Comparison of ENCODE assay signal across 23 cellular contexts in genomic region chr4:42172391-42172790, GRCh38. TPM values are rescaled to one million over a fixed set of nuclear protein-coding genes. Genes with fewer than 3 reads are reported as not detected.
A peak's percentile ranks its signal among the peaks of the same experiment; 100 is the strongest.
DNase-seq lines count a peak whose midpoint lies in the region; ATAC-seq, FAIRE-seq and TF ChIP-seq lines count a peak whose summit lies in the region.
"Had no signal": no experiment of that assay in that cellular context is flagged by ENCODE, and none has a peak within 500 bp of the region (broad histone marks: within the 10 kb centered on the region; RNA-seq: fewer than 3 reads in every experiment).

No MANE protein-coding gene starts in this region.

- H3K79me2 ChIP-seq in GM23338 (replicated peaks; ENCODE audit: insufficient read depth): no peaks in the 10 kb centered on the region
- no peaks in the 10 kb centered on the region for H3K79me2 ChIP-seq in H1 (ENCODE audit: control insufficient read depth in 1 of 2, insufficient read depth in 2 of 2, low read length in 2 of 2)

- H2BK20ac ChIP-seq in H1 (ENCODE audit: low read length): peak overlapping the region; percentile 6; the same call in 1 of the 2 replicates

- peaks cover 0 to 4% of the 10 kb centered on the region in 2 experiments; a peak in 1 of 4 replicates for H3K9me3 ChIP-seq in H1 (ENCODE audit: insufficient read depth in 2 of 2, low read depth in 1 of 2, low read length in 1 of 2)
- H3K9me3 ChIP-seq: Caco-2 had no signal

- H3K4me1 ChIP-seq in GM23338 (ENCODE audit: insufficient read depth): peaks cover 13% of the 10 kb centered on the region
- H3K4me1 ChIP-seq in H1 (replicated peaks in 1 of 4; ENCODE audit: control insufficient read depth in 3 of 4, insufficient read depth in 4 of 4, low read length in 3 of 4): peaks cover 0 to 3% (median under 1%) of the 10 kb centered on the region in 4 experiments; a peak in 3 of 7 replicates
- H3K4me1 ChIP-seq: Caco-2 had no signal

- H3K9ac ChIP-seq in H1 (replicated peaks in 1 of 4; ENCODE audit: extremely low read depth in 1 of 4, low read depth in 3 of 4, low read length in 3 of 4): no peak overlapping the region
- H3K9ac ChIP-seq: BLaER1 had no signal

- no peaks in the 10 kb centered on the region for H3K23me2 ChIP-seq in H1 (ENCODE audit: low read depth, low read length)

- TF ChIP-seq EP300 in H1 (IDR thresholded peaks at IDR 0.05; ENCODE audit: borderline replicate concordance in 1 of 2, low read depth in 2 of 2, low read length in 2 of 2): no peak

- no peak overlapping the region for H3K14ac ChIP-seq in H1 (ENCODE audit: insufficient read length)

- H3K36me3 Mint-ChIP-seq in GM23338 (ENCODE audit: low read depth): no peaks in the 10 kb centered on the region
- H3K36me3 Mint-ChIP-seq: CD4-positive, CD25-positive, alpha-beta regulatory T cell; CD8-positive, alpha-beta T cell had no signal

- no peak overlapping the region for H3K4ac ChIP-seq in H1 (replicated peaks; ENCODE audit: insufficient read length, low read depth, low read length)

- H4K20me1 ChIP-seq in GM23338 (replicated peaks; ENCODE audit: insufficient read depth): no peaks in the 10 kb centered on the region
- no peaks in the 10 kb centered on the region for H4K20me1 ChIP-seq in H1 (replicated peaks in 1 of 2; ENCODE audit: control insufficient read depth in 1 of 2, insufficient read depth in 2 of 2, low read length in 2 of 2)
- H4K20me1 ChIP-seq: BLaER1 had no signal

- H4K8ac ChIP-seq in H1 (ENCODE audit: extremely low read depth, insufficient read depth, low read length): no peak overlapping the region

- TF ChIP-seq RAD21 in H1 (IDR thresholded peaks at IDR 0.05 in 1 of 2, conservative IDR thresholded peaks at IDR 0.05 in 1 of 2; ENCODE audit: low read depth in 2 of 2, low read length in 2 of 2): no peak

- H4K91ac ChIP-seq in H1 (replicated peaks; ENCODE audit: insufficient read length, low read length): no peak overlapping the region

- no peak overlapping the region for H3K56ac ChIP-seq in H1 (replicated peaks; ENCODE audit: insufficient read length, low read depth, low read length)

- no peaks in the 10 kb centered on the region for H3K27me3 Mint-ChIP-seq in GM23338 (ENCODE audit: insufficient read depth, low read depth, poor library complexity)
- H3K27me3 Mint-ChIP-seq: B cell; CD4-positive, CD25-positive, alpha-beta regulatory T cell had no signal

- H3K27ac Mint-ChIP-seq in GM23338: no peak overlapping the region
- H3K27ac Mint-ChIP-seq: B cell; CD4-positive, CD25-positive, alpha-beta regulatory T cell; CD8-positive, alpha-beta T cell had no signal

- H3K79me1 ChIP-seq in H1 (ENCODE audit: low read depth, low read length): no peaks in the 10 kb centered on the region

- peak overlapping the region; percentile 64; the same call in 1 of the 2 replicates for H2BK12ac ChIP-seq in H1 (ENCODE audit: low read depth, low read length)

- DNase-seq in GM23338 (ENCODE audit: low spot score) (no peak), H1 (ENCODE audit: low read depth in 1 of 2, low spot score in 2 of 2) (no peak), urothelium cell line (ENCODE audit: low spot score) (no peak), NCI-H2081 treated with DMSO at 0.1 percent for 48 hours (lab: John Stamatoyannopoulos, UW) (no peak), Kasumi-1 (lab: John Stamatoyannopoulos, UW) (no peak), NCI-H2107 treated with DMSO at 0.1 percent for 48 hours (lab: John Stamatoyannopoulos, UW; ENCODE audit: unreplicated experiment) (no peak)
- DNase-seq: Caco-2; CD4-positive, CD25-positive, alpha-beta regulatory T cell; CD8-positive, alpha-beta T cell; DMS153; DND-41; GDM1; HCEC 1CT had no signal

- H3F3A ChIP-seq in GM23338 (replicated peaks; ENCODE audit: low read depth): no peaks in the 10 kb centered on the region

- H3K9me3 Mint-ChIP-seq in GM23338: no peaks in the 10 kb centered on the region
- H3K9me3 Mint-ChIP-seq: CD4-positive, CD25-positive, alpha-beta regulatory T cell had no signal

- TF ChIP-seq POLR2A in H1 (IDR thresholded peaks at IDR 0.05; ENCODE audit: control extremely low read depth in 1 of 2, low read depth in 2 of 2, low read length in 2 of 2): no peak

- no peak overlapping the region for H3K4me3 Mint-ChIP-seq in GM23338
- H3K4me3 Mint-ChIP-seq: B cell; CD4-positive, CD25-positive, alpha-beta regulatory T cell; CD8-positive, alpha-beta T cell had no signal

- ATAC-seq in GM23338 (peak; percentile 58), HG02840 (IDR thresholded peaks at IDR 0.05; ENCODE audit: low FRiP score, unreplicated experiment) (no peak)
- ATAC-seq: CD8-positive, alpha-beta T cell; GM12878 had no signal

- H4K5ac ChIP-seq in H1 (ENCODE audit: insufficient read length, low read depth, low read length): no peak overlapping the region

- no peak overlapping the region for H3K23ac ChIP-seq in H1 (ENCODE audit: insufficient read length)

- no peak for FAIRE-seq in H1 (lab: Jason Lieb, UNC)
- peak; percentile 59 for FAIRE-seq in urothelium cell line (lab: Jason Lieb, UNC)
- FAIRE-seq: A204.1, GM12878, GM18507 had no signal

- H3K27me3 ChIP-seq in GM23338 (ENCODE audit: insufficient read depth): no peaks in the 10 kb centered on the region
- H3K27me3 ChIP-seq in H1 (replicated peaks in 1 of 4; ENCODE audit: control insufficient read depth in 3 of 4, extremely low read depth in 1 of 4, insufficient read depth in 3 of 4, low read length in 3 of 4): no peaks in the 10 kb centered on the region
- H3K27me3 ChIP-seq: BLaER1 had no signal

- CTCF ChIA-PET in H1 (lab: Charles Lee; ENCODE audit: partially characterized antibody): no interaction called here

- H2AK5ac ChIP-seq in H1 (ENCODE audit: low read depth, low read length): no peak overlapping the region

- H3K36me3 ChIP-seq in GM23338 (ENCODE audit: insufficient read depth): no peaks in the 10 kb centered on the region; the same call in 1 of the 2 replicates
- no peaks in the 10 kb centered on the region for H3K36me3 ChIP-seq in H1 (ENCODE audit: control insufficient read depth in 2 of 4, insufficient read depth in 4 of 4, low read length in 3 of 4)
- H3K36me3 ChIP-seq: BLaER1 had no signal

- H2BK120ac ChIP-seq in H1 (replicated peaks; ENCODE audit: low read depth, low read length): no peak overlapping the region

- H3K4me2 ChIP-seq in GM23338: no peak overlapping the region
- no peak overlapping the region for H3K4me2 ChIP-seq in H1 (ENCODE audit: insufficient read depth in 1 of 2, low read depth in 2 of 2, low read length in 2 of 2)
- H3K4me2 ChIP-seq: BLaER1 had no signal

- H2AFZ ChIP-seq in GM23338 (peak overlapping the region; percentile 52), H1 (ENCODE audit: low read length) (peak overlapping the region; percentile 74)

- H3K27ac ChIP-seq in GM23338 (ENCODE audit: low read depth) (no peak overlapping the region), VCaP (0 out of 2 replicates have a peak overlapping the region, but pooled peaks have one; percentile 14), H1 (ENCODE audit: low read depth, low read length) (no peak overlapping the region)
- H3K27ac ChIP-seq: BLaER1, C4-2B had no signal

- H2BK5ac ChIP-seq in H1 (ENCODE audit: low read depth, low read length): no peak overlapping the region

- peak overlapping the region; percentile 0; the same call in 1 of the 2 replicates for H3K18ac ChIP-seq in H1 (ENCODE audit: extremely low read depth, low read length)

- H3K4me1 Mint-ChIP-seq in GM23338: peaks cover 15% of the 10 kb centered on the region
- H3K4me1 Mint-ChIP-seq: CD4-positive, CD25-positive, alpha-beta regulatory T cell had no signal

- TF ChIP-seq CTCF in GM23338 (conservative IDR thresholded peaks at IDR 0.05; ENCODE audit: low read depth in 2 of 2): no peak
- TF ChIP-seq CTCF in VCaP (conservative IDR thresholded peaks at IDR 0.05): no peak
- TF ChIP-seq CTCF in H1 (IDR thresholded peaks at IDR 0.05; ENCODE audit: control extremely low read depth in 1 of 3, insufficient read depth in 1 of 3, low read depth in 1 of 3, low read length in 3 of 3): no peak

- POLR2A ChIA-PET in H1 (lab: Charles Lee; ENCODE audit: partially characterized antibody): no interaction called here

- H2BK15ac ChIP-seq in H1 (ENCODE audit: low read length): no peak overlapping the region; the same call in 1 of the 2 replicates

- H3K4me3 ChIP-seq in GM23338: no peak overlapping the region
- H3K4me3 ChIP-seq in H1 (ENCODE audit: extremely low read depth in 1 of 4, insufficient read depth in 2 of 4, low read depth in 3 of 4, low read length in 4 of 4): no peak overlapping the region
- H3K4me3 ChIP-seq: BLaER1, GM12878 had no signal

- H3K9me2 ChIP-seq in GM23338 (ENCODE audit: insufficient read depth): peaks cover 17% of the 10 kb centered on the region

TF ChIP-seq in GM23338, 12 proteins besides CTCF, POLR2A, EP300 and RAD21 (continues in another document):
- no peak for TF ChIP-seq NANOG (IDR thresholded peaks at IDR 0.05; ENCODE audit: borderline replicate concordance)
- TF ChIP-seq EZH2 (IDR thresholded peaks at IDR 0.05; ENCODE audit: low read depth, unreplicated experiment): no peak
- no peak for TF ChIP-seq ZNF114 (CRISPR knock-in tag; IDR thresholded peaks at IDR 0.05)
- no peak for TF ChIP-seq POLR2AphosphoS5 (IDR thresholded peaks at IDR 0.05; ENCODE audit: low read depth)
- TF ChIP-seq CREB1 (CRISPR knock-in tag; IDR thresholded peaks at IDR 0.05; ENCODE audit: low read depth): no peak

TF ChIP-seq in H1, 55 proteins besides CTCF, POLR2A, EP300 and RAD21 (continues in another document):
- TF ChIP-seq E2F6 (IDR thresholded peaks at IDR 0.05) (no peak), RXRA (IDR thresholded peaks at IDR 0.05; ENCODE audit: insufficient read depth, low read depth, low read length) (no peak), KDM4A (IDR thresholded peaks at IDR 0.05; ENCODE audit: low read depth, low read length, severe bottlenecking) (no peak)

RNA-seq across cellular contexts. Expression of gene BEND4, which starts 19.9 kb away (rescaled TPM):
- total RNA-seq in GM23338 (2014; rRNA removed; shearing (Covaris generic)): 60.2 and 60.4 TPM in 2 replicates
- polyA plus RNA-seq in GM23338 (2016; fragmentation: Nextera tagmentation; extraction: Ambion mirVana): 13.0 and 13.5 TPM in 2 replicates
- total RNA-seq in H1 (2021; fragmentation: NEBNext Ultra II Directional; extraction: Animal tissue kit (Norgen Biotek cat#: 25700)): 42.9 and 45.4 TPM in 2 replicates
- 10.0 and 12.2 TPM in 2 replicates for polyA plus RNA-seq in H1 (2011; rRNA removed)
- polyA plus RNA-seq in H1 (2011; cell fraction: cytosol; rRNA removed): 13.4 TPM
- polyA plus RNA-seq in H1 (2011; cell fraction: nucleus; rRNA removed): 8.6 TPM
- 9.4 to 16.3 TPM (median 14.6 TPM) in 4 replicates for polyA plus RNA-seq in H1 (2012, experiment 1 of 2)
- 1.2 TPM for polyA plus RNA-seq in H1 (2012, experiment 2 of 2)
- 14.4 TPM for polyA plus RNA-seq in H1 (2013, experiment 1 of 2)
- polyA plus RNA-seq in H1 (2013, experiment 2 of 2): 14.2 TPM
- 40.7 and 44.5 TPM in 2 replicates for polyA minus RNA-seq in H1 (2011; rRNA and poly(A)+ RNA removed)
- polyA minus RNA-seq in H1 (2011; cell fraction: cytosol; rRNA and poly(A)+ RNA removed): 24.5 TPM
- 30.7 TPM for polyA minus RNA-seq in H1 (2011; cell fraction: nucleus; rRNA and poly(A)+ RNA removed)
- total RNA-seq: Caco-2, H4 had no signal
- polyA plus RNA-seq: AG04450 had no signal
